17 cellular contexts compared by ENCODE assay signal in the genomic region with DNA sequence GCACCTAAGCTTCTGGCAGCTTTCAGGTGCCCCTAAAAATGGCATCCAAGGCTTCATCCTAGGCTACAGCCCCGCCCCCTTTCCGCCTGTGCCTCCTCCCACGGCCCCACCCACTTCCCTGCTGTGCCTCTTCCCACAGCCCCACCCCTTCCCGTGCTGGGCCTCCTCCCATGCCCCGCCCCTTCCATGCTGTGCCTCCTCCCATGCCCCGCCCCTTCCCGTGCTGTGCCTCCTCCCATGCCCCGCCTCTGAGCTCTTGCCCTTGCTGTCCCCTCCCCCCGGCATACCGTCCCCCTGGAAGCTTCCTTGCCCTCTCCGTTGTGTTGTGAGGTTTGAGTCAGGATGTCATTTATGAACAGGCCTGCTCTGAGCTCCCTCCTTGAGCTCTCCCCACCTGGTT.
DNase-seq lines count a peak whose midpoint lies in the region; ATAC-seq and TF ChIP-seq lines count a peak whose summit lies in the region.
"Had no signal": no experiment of that assay in that cellular context is flagged by ENCODE, and none has a peak within 500 bp of the region (broad histone marks: within the 10 kb centered on the region; RNA-seq: fewer than 3 reads in every experiment).

No MANE protein-coding gene starts in this region.

- no peak overlapping the region for H2AFZ ChIP-seq in SK-N-SH (ENCODE audit: low read depth)

- H3K9me2 ChIP-seq in SK-N-SH = no peaks in the 10 kb centered on the region

- H3K4me3 ChIP-seq in SK-N-SH (ENCODE audit: low read depth in 2 of 2, low read length in 1 of 2) (no peak overlapping the region), NT2/D1 (ENCODE audit: insufficient read length, low read depth) (no peak overlapping the region)

- CTCF ChIA-PET in SK-N-SH (lab: Yijun Ruan, JAX) = no interaction called here

- DNase-seq in SK-N-SH = peak; percentile 44
- DNase-seq in ELR (ENCODE audit: low read depth) = peak; percentile 3
- peak; percentile 49 for DNase-seq in NT2/D1 (ENCODE audit: low read depth, low spot score)
- peak; percentile 75 for DNase-seq in islet precursor cell
- no peak for DNase-seq in SHP77 treated with DMSO at 0.1 percent for 48 hours (lab: John Stamatoyannopoulos, UW)
- no peak for DNase-seq in C1 segment of cervical spinal cord (lab: John Stamatoyannopoulos, UW)
- DNase-seq: activated CD4-positive, CD25-positive, alpha-beta regulatory T cell treated with anti-CD3 and anti-CD28 coated beads, Interleukin-2, amount 50 U/mL, for 72 hours; effector memory CD4-positive, alpha-beta T cell; hypothalamus; left cardiac atrium; NCI-H2029; small intestine; stimulated activated naive CD4-positive, alpha-beta T cell treated with Interleukin-2 at 50 U/mL for 16 hours had no signal

- no peaks in the 10 kb centered on the region for H4K20me1 ChIP-seq in SK-N-SH (ENCODE audit: insufficient read depth)

- WGBS in SK-N-SH (ENCODE audit: low lambda C conversion rate) = 41% methylated on average over 11 of the region's 11 CpGs

- POLR2A ChIA-PET in SK-N-SH (lab: Yijun Ruan, JAX) = no interaction called here

- H3K9me3 ChIP-seq in SK-N-SH (no peaks in the 10 kb centered on the region), NT2/D1 (ENCODE audit: insufficient read depth, low read length) (0 out of 2 replicates have a peak, but pooled peaks cover under 1% of the 10 kb centered on the region)
- H3K9me3 ChIP-seq: Caco-2 had no signal

- TF ChIP-seq CTCF in SK-N-SH (IDR thresholded peaks at IDR 0.05) = no peak

- TF ChIP-seq EP300 in SK-N-SH (IDR thresholded peaks at IDR 0.05; ENCODE audit: borderline replicate concordance in 1 of 2, low read depth in 1 of 2, low read length in 1 of 2) = no peak

- no peak for TF ChIP-seq RAD21 in SK-N-SH (IDR thresholded peaks at IDR 0.05; ENCODE audit: low read length)

- no peaks in the 10 kb centered on the region for H3F3A ChIP-seq in SK-N-SH (replicated peaks; ENCODE audit: insufficient read depth)

- H3K27me3 ChIP-seq in SK-N-SH (ENCODE audit: insufficient read depth) (no peaks in the 10 kb centered on the region), NT2/D1 (ENCODE audit: insufficient read depth, insufficient read length) (no peaks in the 10 kb centered on the region)

- ATAC-seq in SK-N-SH treated with all-trans-retinoic acid at 6 μM for 48 hours (no peak), GM21367 (IDR thresholded peaks at IDR 0.05; ENCODE audit: unreplicated experiment) (no peak)
- ATAC-seq: left cardiac atrium had no signal

- H3K9ac ChIP-seq in SK-N-SH (no peak overlapping the region), NT2/D1 (ENCODE audit: insufficient read length, low read depth) (no peak overlapping the region)

- H3K27ac ChIP-seq in SK-N-SH (ENCODE audit: low read depth in 2 of 2, low read length in 1 of 2) = no peak overlapping the region
- H3K27ac ChIP-seq: RWPE1 had no signal

- H3K4me2 ChIP-seq in SK-N-SH = no peak overlapping the region

- H3K4me1 ChIP-seq in SK-N-SH (ENCODE audit: control insufficient read depth in 1 of 2, insufficient read depth in 2 of 2, low read depth in 1 of 2, low read length in 1 of 2) (no peaks in the 10 kb centered on the region), NT2/D1 (ENCODE audit: insufficient read depth, insufficient read length) (peaks cover 5% of the 10 kb centered on the region)
- H3K4me1 ChIP-seq: Caco-2 had no signal

- no peaks in the 10 kb centered on the region for H3K36me3 ChIP-seq in SK-N-SH (replicated peaks in 1 of 2; ENCODE audit: control insufficient read depth in 1 of 2, insufficient read depth in 2 of 2, low read length in 1 of 2)
- no peaks in the 10 kb centered on the region for H3K36me3 ChIP-seq in NT2/D1 (ENCODE audit: insufficient read depth, insufficient read length, low read length)

- no peaks in the 10 kb centered on the region for H3K79me2 ChIP-seq in SK-N-SH (ENCODE audit: insufficient read depth)

TF ChIP-seq in SK-N-SH, 30 proteins besides CTCF, POLR2A, EP300 and RAD21 (continues in another document):
- TF ChIP-seq, protein P1, sequence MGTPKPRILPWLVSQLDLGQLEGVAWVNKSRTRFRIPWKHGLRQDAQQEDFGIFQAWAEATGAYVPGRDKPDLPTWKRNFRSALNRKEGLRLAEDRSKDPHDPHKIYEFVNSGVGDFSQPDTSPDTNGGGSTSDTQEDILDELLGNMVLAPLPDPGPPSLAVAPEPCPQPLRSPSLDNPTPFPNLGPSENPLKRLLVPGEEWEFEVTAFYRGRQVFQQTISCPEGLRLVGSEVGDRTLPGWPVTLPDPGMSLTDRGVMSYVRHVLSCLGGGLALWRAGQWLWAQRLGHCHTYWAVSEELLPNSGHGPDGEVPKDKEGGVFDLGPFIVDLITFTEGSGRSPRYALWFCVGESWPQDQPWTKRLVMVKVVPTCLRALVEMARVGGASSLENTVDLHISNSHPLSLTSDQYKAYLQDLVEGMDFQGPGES (IDR thresholded peaks at IDR 0.05; ENCODE audit: low read depth, low read length) = no peak
- TF ChIP-seq, protein P2, sequence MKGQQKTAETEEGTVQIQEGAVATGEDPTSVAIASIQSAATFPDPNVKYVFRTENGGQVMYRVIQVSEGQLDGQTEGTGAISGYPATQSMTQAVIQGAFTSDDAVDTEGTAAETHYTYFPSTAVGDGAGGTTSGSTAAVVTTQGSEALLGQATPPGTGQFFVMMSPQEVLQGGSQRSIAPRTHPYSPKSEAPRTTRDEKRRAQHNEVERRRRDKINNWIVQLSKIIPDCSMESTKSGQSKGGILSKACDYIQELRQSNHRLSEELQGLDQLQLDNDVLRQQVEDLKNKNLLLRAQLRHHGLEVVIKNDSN (IDR thresholded peaks at IDR 0.05; ENCODE audit: borderline replicate concordance, low read depth) = no peak
- TF ChIP-seq RFX5 (IDR thresholded peaks at IDR 0.05; ENCODE audit: low read length) (no peak), TEAD4 (IDR thresholded peaks at IDR 0.05; ENCODE audit: borderline replicate concordance, insufficient read depth) (no peak), JUND (IDR thresholded peaks at IDR 0.05) (no peak), NRF1 (IDR thresholded peaks at IDR 0.05; ENCODE audit: low read depth, low read length) (no peak)

TF ChIP-seq in SK-N-SH treated with all-trans-retinoic acid at 6 μM for 48 hours, 23 proteins besides CTCF, POLR2A, EP300 and RAD21:
- no peak for TF ChIP-seq TCF4 (CRISPR knock-in tag; IDR thresholded peaks at IDR 0.05; ENCODE audit: borderline replicate concordance)
- no peak for TF ChIP-seq GLIS3 (CRISPR knock-in tag; IDR thresholded peaks at IDR 0.05)
- TF ChIP-seq, protein P3, sequence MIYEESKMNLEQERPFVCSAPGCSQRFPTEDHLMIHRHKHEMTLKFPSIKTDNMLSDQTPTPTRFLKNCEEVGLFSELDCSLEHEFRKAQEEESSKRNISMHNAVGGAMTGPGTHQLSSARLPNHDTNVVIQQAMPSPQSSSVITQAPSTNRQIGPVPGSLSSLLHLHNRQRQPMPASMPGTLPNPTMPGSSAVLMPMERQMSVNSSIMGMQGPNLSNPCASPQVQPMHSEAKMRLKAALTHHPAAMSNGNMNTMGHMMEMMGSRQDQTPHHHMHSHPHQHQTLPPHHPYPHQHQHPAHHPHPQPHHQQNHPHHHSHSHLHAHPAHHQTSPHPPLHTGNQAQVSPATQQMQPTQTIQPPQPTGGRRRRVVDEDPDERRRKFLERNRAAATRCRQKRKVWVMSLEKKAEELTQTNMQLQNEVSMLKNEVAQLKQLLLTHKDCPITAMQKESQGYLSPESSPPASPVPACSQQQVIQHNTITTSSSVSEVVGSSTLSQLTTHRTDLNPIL (CRISPR knock-in tag; IDR thresholded peaks at IDR 0.05; ENCODE audit: low read depth) = no peak
- no peak for TF ChIP-seq CSDC2 (CRISPR knock-in tag; IDR thresholded peaks at IDR 0.05)
- TF ChIP-seq, protein P4, sequence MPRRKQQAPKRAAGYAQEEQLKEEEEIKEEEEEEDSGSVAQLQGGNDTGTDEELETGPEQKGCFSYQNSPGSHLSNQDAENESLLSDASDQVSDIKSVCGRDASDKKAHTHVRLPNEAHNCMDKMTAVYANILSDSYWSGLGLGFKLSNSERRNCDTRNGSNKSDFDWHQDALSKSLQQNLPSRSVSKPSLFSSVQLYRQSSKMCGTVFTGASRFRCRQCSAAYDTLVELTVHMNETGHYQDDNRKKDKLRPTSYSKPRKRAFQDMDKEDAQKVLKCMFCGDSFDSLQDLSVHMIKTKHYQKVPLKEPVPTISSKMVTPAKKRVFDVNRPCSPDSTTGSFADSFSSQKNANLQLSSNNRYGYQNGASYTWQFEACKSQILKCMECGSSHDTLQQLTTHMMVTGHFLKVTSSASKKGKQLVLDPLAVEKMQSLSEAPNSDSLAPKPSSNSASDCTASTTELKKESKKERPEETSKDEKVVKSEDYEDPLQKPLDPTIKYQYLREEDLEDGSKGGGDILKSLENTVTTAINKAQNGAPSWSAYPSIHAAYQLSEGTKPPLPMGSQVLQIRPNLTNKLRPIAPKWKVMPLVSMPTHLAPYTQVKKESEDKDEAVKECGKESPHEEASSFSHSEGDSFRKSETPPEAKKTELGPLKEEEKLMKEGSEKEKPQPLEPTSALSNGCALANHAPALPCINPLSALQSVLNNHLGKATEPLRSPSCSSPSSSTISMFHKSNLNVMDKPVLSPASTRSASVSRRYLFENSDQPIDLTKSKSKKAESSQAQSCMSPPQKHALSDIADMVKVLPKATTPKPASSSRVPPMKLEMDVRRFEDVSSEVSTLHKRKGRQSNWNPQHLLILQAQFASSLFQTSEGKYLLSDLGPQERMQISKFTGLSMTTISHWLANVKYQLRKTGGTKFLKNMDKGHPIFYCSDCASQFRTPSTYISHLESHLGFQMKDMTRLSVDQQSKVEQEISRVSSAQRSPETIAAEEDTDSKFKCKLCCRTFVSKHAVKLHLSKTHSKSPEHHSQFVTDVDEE (CRISPR knock-in tag; IDR thresholded peaks at IDR 0.05) = no peak
- no peak for TF ChIP-seq ARNTL (CRISPR knock-in tag; IDR thresholded peaks at IDR 0.05; ENCODE audit: borderline replicate concordance, low read depth)
- no peak for TF ChIP-seq ZNF70 (CRISPR knock-in tag; IDR thresholded peaks at IDR 0.05)

Comparison
In these comparisons a context has a peak if more than half of its experiments do, and no peak if none do; other contexts are left out.
1. DNase-seq: peak in SK-N-SH (single experiment), ELR (single experiment), NT2/D1 (single experiment) and islet precursor cell (single experiment); none in SHP77 treated with DMSO at 0.1 percent for 48 hours (single experiment) and C1 segment of cervical spinal cord (0 of 14).